8 cellular contexts compared by ENCODE assay signal in the genomic region with DNA sequence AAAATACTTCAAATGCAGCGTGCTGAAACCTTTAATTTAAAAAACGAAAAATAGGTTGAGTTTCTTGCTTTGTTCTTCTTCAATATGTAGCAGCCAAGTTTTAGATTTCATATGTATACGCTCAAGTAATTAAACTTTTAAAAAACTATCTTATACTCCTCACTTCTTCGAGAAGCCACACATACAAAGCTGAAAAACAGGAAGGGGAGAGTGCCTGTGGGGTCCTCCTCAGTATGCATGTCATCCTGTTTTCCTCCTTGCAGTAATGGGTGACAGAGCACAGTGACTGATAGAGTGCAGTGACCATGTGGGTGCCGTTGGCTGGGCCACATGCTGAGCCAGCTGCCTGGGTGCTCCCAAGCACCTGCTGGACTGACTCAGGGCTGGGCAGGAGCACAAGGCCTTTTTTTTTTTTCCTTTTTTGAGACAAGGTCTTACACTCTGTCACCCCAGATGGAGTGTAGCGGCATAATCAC. TPM values are rescaled to one million over a fixed set of nuclear protein-coding genes. Genes with fewer than 3 reads are reported as not detected.
DNase-seq lines count a peak whose midpoint lies in the region; ATAC-seq and TF ChIP-seq lines count a peak whose summit lies in the region.

No MANE protein-coding gene starts in this region.

- H3K4me1 Mint-ChIP-seq in chondrocyte (ENCODE audit: low read depth), result peaks cover 4% of the 10 kb centered on the region

- no peaks in the 10 kb centered on the region for H3K9me3 Mint-ChIP-seq in chondrocyte (ENCODE audit: low read depth)

- no peaks in the 10 kb centered on the region for H3K27me3 ChIP-seq in spleen (replicated peaks in 1 of 7)
- H3K27me3 ChIP-seq in uterus, result no peaks in the 10 kb centered on the region

- H3K36me3 Mint-ChIP-seq in chondrocyte (ENCODE audit: low read depth), result peaks cover 15% of the 10 kb centered on the region

- peaks cover 0 to 57% (median 7%) of the 10 kb centered on the region in 6 donors for H3K36me3 ChIP-seq in spleen
- H3K36me3 ChIP-seq in uterus, result no peaks in the 10 kb centered on the region

- peak overlapping the region; percentile 47 to 92 (median 82) for H3K27ac ChIP-seq in spleen
- no peak overlapping the region for H3K27ac ChIP-seq in uterus

- intact Hi-C loops in spleen (cut with DNase I; ENCODE audit: low total_unique reads) (no loop called here), uterus (cut with DNase I; ENCODE audit: low total_unique reads) (no loop called here)

- H3K9me3 ChIP-seq in spleen, result no peaks in the 10 kb centered on the region
- no peaks in the 10 kb centered on the region for H3K9me3 ChIP-seq in uterus

- H3K4me3 ChIP-seq in Jurkat, Clone E6-1 (ENCODE audit: low read length), result peak overlapping the region; percentile 30
- H3K4me3 ChIP-seq in spleen (peak overlapping the region in 6 of 8 donors; percentile 5 to 65 (median 32)), uterus (no peak overlapping the region)

- H3K4me3 Mint-ChIP-seq in chondrocyte (ENCODE audit: unreplicated experiment), result no peak overlapping the region

- TF ChIP-seq POLR2A in spleen (IDR thresholded peaks at IDR 0.05) (no peak), uterus (IDR thresholded peaks at IDR 0.05) (no peak)

- WGBS in spleen, 5 donors, result 21 to 44% (median 25%) methylated on average over 6 of the region's 6 CpGs

- peak; percentile 39 for ATAC-seq in GM21367 (IDR thresholded peaks at IDR 0.05; ENCODE audit: unreplicated experiment)
- no peak for ATAC-seq in GM19455 (IDR thresholded peaks at IDR 0.05; ENCODE audit: unreplicated experiment)

- DNase-seq in Jurkat, Clone E6-1 (ENCODE audit: low read depth, low spot score), result peak; percentile 54
- peak; percentile 43 for DNase-seq in activated naive CD4-positive, alpha-beta T cell treated with Interleukin-2 at 50 U/mL for 16 hours
- DNase-seq in spleen, result peak; percentile 84
- no peak for DNase-seq in SHP77 treated with DMSO at 0.1 percent for 48 hours (lab: John Stamatoyannopoulos, UW)
- no peak for DNase-seq in uterus
- DNase-seq in chondrocyte (ENCODE audit: low spot score), result no peak

- H3K4me1 ChIP-seq in spleen (peaks cover 7 to 94% (median 36%) of the 10 kb centered on the region in 6 donors), uterus (no peaks in the 10 kb centered on the region)

- no peak overlapping the region for H3K27ac Mint-ChIP-seq in chondrocyte (ENCODE audit: unreplicated experiment)

- H3K27me3 Mint-ChIP-seq in chondrocyte (ENCODE audit: low read depth), result no peaks in the 10 kb centered on the region

- TF ChIP-seq CTCF in spleen (IDR thresholded peaks at IDR 0.05 in 8 of 11, conservative IDR thresholded peaks at IDR 0.05 in 3 of 11) (no peak), uterus (IDR thresholded peaks at IDR 0.05) (no peak), chondrocyte (IDR thresholded peaks at IDR 0.05) (no peak)

RNA-seq across cellular contexts. Expression of a gene that starts 33.3 kb away (rescaled TPM):
- 29.1 TPM for polyA plus RNA-seq in Jurkat, Clone E6-1 (2012; ENCODE audit: insufficient read depth, insufficient read length)
- total RNA-seq in spleen, result 10 to 100 TPM; 32.1 to 60.1 (median 44.3) TPM
- polyA plus RNA-seq in spleen, result 10 to 100 TPM in 2 of 3 donors, 1 to 10 TPM in 1; 9.5 to 14.1 (median 13.0) TPM
- 100 to 1,000 TPM in 1 of 4 donors, 10 to 100 TPM in 3; 26.2 to 103 (median 74.8) TPM for total RNA-seq in uterus
- total RNA-seq in chondrocyte, result 19.7 to 36.6 TPM (median 21.1 TPM) in 3 replicates

Comparison
In these comparisons a context has a peak if more than half of its experiments do, and no peak if none do; other contexts are left out.
1. DNase-seq: peak in Jurkat, Clone E6-1 (single experiment), activated naive CD4-positive, alpha-beta T cell treated with Interleukin-2 at 50 U/mL for 16 hours (single experiment) and spleen (single experiment); none in SHP77 treated with DMSO at 0.1 percent for 48 hours (single experiment), uterus (0 of 2) and chondrocyte (single experiment).
2. H3K4me3 ChIP-seq: peak in Jurkat, Clone E6-1 (single experiment) and spleen (6 of 8); none in uterus (0 of 2).
3. H3K27ac ChIP-seq: peak in spleen (8 of 8); none in uterus (0 of 2).